Comparison of ENCODE assay signal across 1 cellular context in genomic region chr4:1869530-1870327, GRCh38.
TF ChIP-seq lines count a peak whose summit lies in the region.

No MANE protein-coding gene starts in this region.

TF ChIP-seq in K562, 482 proteins besides CTCF, POLR2A, EP300 and RAD21:
- peak; percentile 28; the same call in 1 of the 2 replicates for TF ChIP-seq ZBTB40 (IDR thresholded peaks at IDR 0.05)
- TF ChIP-seq ZBTB40 (CRISPR knock-in tag; IDR thresholded peaks at IDR 0.05), result no peak
- peak; percentile 69; the same call in 1 of the 2 replicates for TF ChIP-seq ZNF764 (CRISPR knock-in tag; IDR thresholded peaks at IDR 0.05; ENCODE audit: low read depth)
- no peak for TF ChIP-seq E2F5 (CRISPR knock-in tag; IDR thresholded peaks at IDR 0.05)
